In the genomic region with DNA sequence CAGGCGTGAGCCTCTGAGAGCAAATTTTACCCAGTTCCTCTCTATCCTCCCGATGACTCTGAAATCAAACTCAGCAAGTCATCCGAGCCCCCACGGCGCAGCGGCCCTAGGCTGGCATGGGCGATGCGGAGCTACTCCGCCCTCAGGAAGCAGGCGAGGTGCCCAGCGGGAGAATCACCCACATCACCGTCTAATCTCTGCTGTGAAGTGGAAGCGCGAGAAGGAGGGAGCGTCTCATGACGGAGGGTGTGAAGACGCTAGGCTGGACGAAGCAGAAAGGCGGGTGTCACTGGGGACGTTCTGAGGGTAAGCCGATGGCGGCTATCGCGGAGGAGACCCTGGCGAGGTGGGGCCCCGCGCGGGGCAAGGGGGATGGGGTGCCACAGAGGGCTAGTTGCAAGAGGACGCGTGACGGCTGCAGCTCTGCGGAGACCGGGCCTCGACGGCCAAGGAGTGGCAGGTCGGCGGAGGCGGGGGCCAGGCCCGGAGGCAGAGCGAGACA, we compare ENCODE assay signal across 8 cellular contexts. TPM values are rescaled to one million over a fixed set of nuclear protein-coding genes. Genes with fewer than 3 reads are reported as not detected.
A peak's percentile ranks its signal among the peaks of the same experiment; 100 is the strongest.
DNase-seq lines count a peak whose midpoint lies in the region; ATAC-seq and TF ChIP-seq lines count a peak whose summit lies in the region.

No MANE protein-coding gene starts in this region.

- H3K27me3 Mint-ChIP-seq in CD4-positive, alpha-beta memory T cell: peaks cover 0 to 2% of the 10 kb centered on the region in 2 donors
- peaks cover 2% of the 10 kb centered on the region for H3K27me3 Mint-ChIP-seq in IgD-negative memory B cell
- H3K27me3 Mint-ChIP-seq in activated B cell treated with CpG ODN at 0.5 μM for 24 hours: peaks cover 5% of the 10 kb centered on the region
- H3K27me3 Mint-ChIP-seq in naive B cell: peaks cover 3 to 18% (median 18%) of the 10 kb centered on the region in 3 donors

- peaks cover 0 to 1% (median 0%) of the 10 kb centered on the region in 8 donors for H3K9me3 Mint-ChIP-seq in CD4-positive, alpha-beta memory T cell
- H3K9me3 Mint-ChIP-seq in IgD-negative memory B cell (no peaks in the 10 kb centered on the region), activated B cell treated with CpG ODN at 0.5 μM for 24 hours (no peaks in the 10 kb centered on the region), naive B cell (no peaks in the 10 kb centered on the region)

- ATAC-seq in GM19395 (IDR thresholded peaks at IDR 0.05; ENCODE audit: unreplicated experiment) (peak; percentile 17), activated B cell treated with CpG ODN at 0.5 μM for 24 hours (ENCODE audit: low read depth) (peak; percentile 20), naive B cell (ENCODE audit: low read depth in 2 of 2) (peak; percentile 16 to 20), HG02870 (IDR thresholded peaks at IDR 0.05; ENCODE audit: unreplicated experiment) (no peak)

- POLR2A ChIA-PET in CD4-positive, alpha-beta memory T cell (lab: Charles Lee; ENCODE audit: partially characterized antibody): interaction anchor here (0.7 to 7.4 kb wide), 14 partner anchors 10 to 506 kb away, joined by 3 to 150 read pairs (median 4); partner anchors contain the start of genes GNAI2 and IFRD2
- POLR2A ChIA-PET in activated B cell treated with CpG ODN at 0.5 μM for 24 hours (lab: Charles Lee): interaction anchor here (0.7 to 6.3 kb wide), 11 partner anchors 10 to 1748 kb away, joined by 3 to 66 read pairs (median 6); partner anchors contain the start of genes ABHD14A, GNAI2, HEMK1 and IFRD2

- peak overlapping the region; percentile 88 to 99 (median 92) for H3K4me3 Mint-ChIP-seq in CD4-positive, alpha-beta memory T cell
- H3K4me3 Mint-ChIP-seq in IgD-negative memory B cell: peak overlapping the region; percentile 84 to 99 (median 94)
- H3K4me3 Mint-ChIP-seq in activated B cell treated with CpG ODN at 0.5 μM for 24 hours: peak overlapping the region; percentile 94
- H3K4me3 Mint-ChIP-seq in naive B cell: peak overlapping the region; percentile 84 to 99 (median 96)

- H3K4me1 ChIP-seq in CD4-positive, alpha-beta memory T cell (ENCODE audit: insufficient read depth, low read length): peaks cover 18% of the 10 kb centered on the region

- peaks cover 0 to 3% of the 10 kb centered on the region in 2 donors for H3K36me3 Mint-ChIP-seq in CD4-positive, alpha-beta memory T cell
- no peaks in the 10 kb centered on the region for H3K36me3 Mint-ChIP-seq in IgD-negative memory B cell
- no peaks in the 10 kb centered on the region for H3K36me3 Mint-ChIP-seq in activated B cell treated with CpG ODN at 0.5 μM for 24 hours (ENCODE audit: low read depth)
- H3K36me3 Mint-ChIP-seq in naive B cell: no peaks in the 10 kb centered on the region

- TF ChIP-seq CTCF in activated B cell treated with CpG ODN at 0.5 μM for 24 hours (IDR thresholded peaks at IDR 0.05) (no peak), epithelial cell of proximal tubule (conservative IDR thresholded peaks at IDR 0.05; ENCODE audit: low read depth, low read length) (no peak)

- CTCF ChIA-PET in CD4-positive, alpha-beta memory T cell (lab: Charles Lee; ENCODE audit: partially characterized antibody): interaction anchor here (0.7 to 11.5 kb wide), 16 partner anchors 11 to 526 kb away, joined by 3 to 238 read pairs (median 8); partner anchors contain the start of genes GNAI2, GNAT1, HYAL3 and NAA80
- CTCF ChIA-PET in activated B cell treated with CpG ODN at 0.5 μM for 24 hours (lab: Charles Lee): interaction anchor here (0.7 to 8.1 kb wide), 10 partner anchors 13 to 71 kb away, joined by 3 to 104 read pairs (median 5); partner anchors contain the start of genes GNAI2 and GNAT1

- peak overlapping the region; percentile 55 to 87 for H3K4me3 ChIP-seq in CD4-positive, alpha-beta memory T cell (ENCODE audit: low read length in 2 of 2)
- H3K4me3 ChIP-seq in epithelial cell of proximal tubule (ENCODE audit: low read depth, low read length): peak overlapping the region; percentile 84

- peak overlapping the region; percentile 59 for H3K27ac ChIP-seq in CD4-positive, alpha-beta memory T cell (ENCODE audit: low read depth, low read length)

- peak in 1 of 5 donors; percentile 50 for DNase-seq in CD4-positive, alpha-beta memory T cell
- peak; percentile 54 for DNase-seq in activated B cell treated with CpG ODN at 0.5 μM for 24 hours
- no peak for DNase-seq in epithelial cell of proximal tubule (ENCODE audit: low read depth)
- DNase-seq in naive B cell: peak; percentile 39
- DNase-seq in HuH-7.5 (ENCODE audit: low spot score): no peak

- no peaks in the 10 kb centered on the region for H3K9me3 ChIP-seq in CD4-positive, alpha-beta memory T cell (ENCODE audit: control insufficient read depth in 1 of 2, low read length in 2 of 2)

- peaks cover 15 to 39% (median 30%) of the 10 kb centered on the region in 4 donors for H3K4me1 Mint-ChIP-seq in CD4-positive, alpha-beta memory T cell
- H3K4me1 Mint-ChIP-seq in IgD-negative memory B cell (peaks cover 17 to 30% (median 30%) of the 10 kb centered on the region in 3 donors), activated B cell treated with CpG ODN at 0.5 μM for 24 hours (peaks cover 40% of the 10 kb centered on the region), naive B cell (peaks cover 42 to 55% (median 53%) of the 10 kb centered on the region in 3 donors)

- intact Hi-C loops in CD4-positive, alpha-beta memory T cell (cut with micrococcal nuclease): loop anchor here (1.0 to 2.0 kb wide), 7 partner anchors 11 to 106 kb away; no protein-coding TSS in a partner anchor
- intact Hi-C loops in activated B cell treated with CpG ODN at 0.5 μM for 24 hours (cut with micrococcal nuclease): loop anchor here (1.0 to 10.0 kb wide), 11 partner anchors 11 to 524 kb away; partner anchors contain the start of genes CISH, HYAL3, IFRD2 and MAPKAPK3

- H3K27me3 ChIP-seq in CD4-positive, alpha-beta memory T cell (ENCODE audit: insufficient read depth, low read length): no peaks in the 10 kb centered on the region

- peak overlapping the region; percentile 76 to 95 (median 94) for H3K27ac Mint-ChIP-seq in CD4-positive, alpha-beta memory T cell
- H3K27ac Mint-ChIP-seq in IgD-negative memory B cell (peak overlapping the region; percentile 70 to 94 (median 86)), activated B cell treated with CpG ODN at 0.5 μM for 24 hours (peak overlapping the region; percentile 88), naive B cell (peak overlapping the region; percentile 83 to 96 (median 90))

- H3K36me3 ChIP-seq in CD4-positive, alpha-beta memory T cell (ENCODE audit: insufficient read depth, low read length): no peaks in the 10 kb centered on the region

RNA-seq across cellular contexts. Expression of gene GNAI2, which starts 9.1 kb away (rescaled TPM):
- total RNA-seq in CD4-positive, alpha-beta memory T cell: 100 to 1,000 TPM; 292 to 300 TPM
- polyA plus RNA-seq in CD4-positive, alpha-beta memory T cell: 100 to 1,000 TPM; 532 to 615 TPM
- 689 TPM for polyA plus RNA-seq in IgD-negative memory B cell
- 281 and 295 TPM in 2 replicates for total RNA-seq in activated B cell treated with CpG ODN at 0.5 μM for 24 hours
- 263 and 264 TPM in 2 replicates for total RNA-seq in epithelial cell of proximal tubule
- polyA plus RNA-seq in naive B cell (ENCODE audit: low read depth in 6 of 6): 100 to 1,000 TPM; 472 to 669 (median 550) TPM

RNA-seq across cellular contexts. Expression of gene SLC38A3, which starts 21.9 kb away (rescaled TPM):
- not detected for total RNA-seq in CD4-positive, alpha-beta memory T cell
- polyA plus RNA-seq in CD4-positive, alpha-beta memory T cell: not detected
- not detected for polyA plus RNA-seq in IgD-negative memory B cell
- total RNA-seq in activated B cell treated with CpG ODN at 0.5 μM for 24 hours: not detected in 2 replicates
- not detected in 2 replicates for total RNA-seq in epithelial cell of proximal tubule
- not detected for polyA plus RNA-seq in naive B cell (ENCODE audit: low read depth in 6 of 6)

RNA-seq across cellular contexts. Expression of gene GNAT1, which starts 35.5 kb away (rescaled TPM):
- not detected for total RNA-seq in CD4-positive, alpha-beta memory T cell
- polyA plus RNA-seq in CD4-positive, alpha-beta memory T cell: not detected
- not detected for polyA plus RNA-seq in IgD-negative memory B cell
- total RNA-seq in activated B cell treated with CpG ODN at 0.5 μM for 24 hours: not detected in 2 replicates
- total RNA-seq in epithelial cell of proximal tubule: not detected in 2 replicates
- polyA plus RNA-seq in naive B cell (ENCODE audit: low read depth in 6 of 6): not detected

RNA-seq across cellular contexts. Expression of gene SEMA3B, which starts 42.0 kb away (rescaled TPM):
- under 1 TPM; 0.50 to 0.87 TPM for total RNA-seq in CD4-positive, alpha-beta memory T cell
- not detected for polyA plus RNA-seq in CD4-positive, alpha-beta memory T cell
- polyA plus RNA-seq in IgD-negative memory B cell (not detected), naive B cell (ENCODE audit: low read depth in 6 of 6) (under 1 TPM in 1 of 6 donors, not detected in 5; 0.13 TPM)
- total RNA-seq in activated B cell treated with CpG ODN at 0.5 μM for 24 hours (0.15 TPM in 1 of 2 replicates, not detected in the other), epithelial cell of proximal tubule (4.6 and 29.5 TPM in 2 replicates)

RNA-seq across cellular contexts. Expression of gene LSMEM2, which starts 51.9 kb away (rescaled TPM):
- not detected for total RNA-seq in CD4-positive, alpha-beta memory T cell
- under 1 TPM in 1 of 2 donors, not detected in 1; 0.20 TPM for polyA plus RNA-seq in CD4-positive, alpha-beta memory T cell
- polyA plus RNA-seq in IgD-negative memory B cell (0.30 TPM), naive B cell (ENCODE audit: low read depth in 6 of 6) (under 1 TPM in 1 of 6 donors, not detected in 5; 0.19 TPM)
- total RNA-seq in activated B cell treated with CpG ODN at 0.5 μM for 24 hours (not detected in 2 replicates), epithelial cell of proximal tubule (not detected in 2 replicates)

Comparison
In these comparisons a context has a peak if more than half of its experiments do, and no peak if none do; other contexts are left out.
1. DNase-seq: peak in activated B cell treated with CpG ODN at 0.5 μM for 24 hours (single experiment) and naive B cell (single experiment); none in epithelial cell of proximal tubule (single experiment) and HuH-7.5 (single experiment).
2. Peak in every context shown above with its lines, with median percentiles within 50 percentile points of each other: H3K27ac Mint-ChIP-seq and H3K4me3 Mint-ChIP-seq.